Comparison of ENCODE assay signal across 30 cellular contexts in the genomic region with DNA sequence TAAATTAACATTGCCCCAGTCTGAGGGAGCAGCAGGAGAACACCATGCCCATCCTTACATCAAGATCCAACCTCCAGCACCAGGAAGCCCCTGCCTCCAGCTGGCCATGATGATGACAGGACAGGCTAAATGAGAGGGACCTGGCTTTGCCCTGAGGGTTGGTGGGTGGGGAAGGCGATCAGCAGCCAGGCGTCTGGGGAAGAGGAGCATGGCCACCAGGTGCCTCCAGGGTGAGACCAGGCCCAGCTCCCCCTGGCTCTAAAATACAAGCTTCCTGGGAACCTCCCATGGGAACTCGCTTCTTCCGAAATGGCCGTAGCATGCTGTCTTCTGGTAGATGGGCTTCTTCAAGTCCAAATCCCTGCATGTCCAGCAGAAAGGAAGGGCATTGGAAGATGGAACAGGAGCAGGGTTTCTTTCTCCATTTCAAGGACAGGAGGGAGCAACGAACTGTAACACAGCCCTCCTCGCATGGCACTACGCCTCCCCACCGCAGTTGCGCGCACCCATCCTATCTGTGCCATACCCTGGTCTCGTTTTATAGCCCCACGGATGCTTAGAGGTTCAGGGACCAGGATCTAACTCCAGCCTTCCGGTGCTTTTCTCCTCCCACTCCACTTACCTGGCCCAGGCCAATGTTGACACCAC. TPM values are rescaled to one million over a fixed set of nuclear protein-coding genes. Genes with fewer than 3 reads are reported as not detected.
"Had no signal": no experiment of that assay in that cellular context is flagged by ENCODE, and none has a peak within 500 bp of the region (broad histone marks: within the 10 kb centered on the region; RNA-seq: fewer than 3 reads in every experiment).

No MANE protein-coding gene starts in this region.

- H3K9me3 Mint-ChIP-seq: activated naive CD4-positive, alpha-beta T cell treated with anti-CD3 and anti-CD28 coated beads, Interleukin-2, amount 50 U/mL, for 24 hours; activated T-cell treated with anti-CD3 and anti-CD28 coated beads, Interleukin-2, amount 50 U/mL, for 24 hours; activated T-helper 1 cell treated with anti-CD3 and anti-CD28 coated beads, Interleukin-12 subunit alpha, Interleukin-12 subunit beta, Interleukin-2, Interleukin-4 antibody, amounts not matched to agents 30 ng/mL and 10 ng/mL and 1 ng/mL, durations not matched to agents 14 hours and 24 hours and 36 hours; T-helper 1 cell treated with Interleukin-12 subunit alpha and Interleukin-12 subunit beta and Interleukin-4 antibody, amounts not matched to agents 30 μg/mL and 1 μg/mL, for 36 hours had no signal

- H3K36me3 Mint-ChIP-seq: activated naive CD4-positive, alpha-beta T cell treated with anti-CD3 and anti-CD28 coated beads, Interleukin-2, amount 50 U/mL, for 24 hours had no signal

- H3K9me3 ChIP-seq: breast epithelium, SJSA1 had no signal

- H3K27me3 ChIP-seq: breast epithelium, SJSA1 had no signal

- H3K4me3 ChIP-seq: breast epithelium, SJSA1 had no signal

- H3K27me3 Mint-ChIP-seq: activated naive CD4-positive, alpha-beta T cell treated with anti-CD3 and anti-CD28 coated beads, Interleukin-2, amount 50 U/mL, for 24 hours had no signal

- ATAC-seq: activated CD4-positive, CD25-positive, alpha-beta regulatory T cell treated with anti-CD3 and anti-CD28 coated beads, Interleukin-2, amount 50 U/mL, for 24 hours; activated CD8-positive, alpha-beta T cell treated with anti-CD3 and anti-CD28 coated beads, Interleukin-2, amount 10 ng/mL, durations not matched to agents 7 days and 5 days; Panc1; SK-N-SH treated with all-trans-retinoic acid at 6 μM for 48 hours had no signal

- H3K4me1 ChIP-seq: breast epithelium, SJSA1 had no signal

- H3K27ac ChIP-seq: breast epithelium, SJSA1 had no signal

- H3K27ac Mint-ChIP-seq: activated CD8-positive, alpha-beta T cell treated with anti-CD3 and anti-CD28 coated beads, Interleukin-2, amount 10 ng/mL, durations not matched to agents 7 days and 5 days; activated naive CD4-positive, alpha-beta T cell treated with anti-CD3 and anti-CD28 coated beads, Interleukin-2, amount 50 U/mL, for 24 hours; activated T-cell treated with anti-CD3 and anti-CD28 coated beads, Interleukin-2, amount 50 U/mL, for 24 hours; activated T-helper 1 cell treated with anti-CD3 and anti-CD28 coated beads, Interleukin-12 subunit alpha, Interleukin-12 subunit beta, Interleukin-2, Interleukin-4 antibody, amounts not matched to agents 30 ng/mL and 10 ng/mL and 1 ng/mL, durations not matched to agents 14 hours and 24 hours and 36 hours; T-helper 1 cell treated with Interleukin-12 subunit alpha and Interleukin-12 subunit beta and Interleukin-4 antibody, amounts not matched to agents 30 μg/mL and 1 μg/mL, for 36 hours had no signal

- H3K36me3 ChIP-seq: breast epithelium, SJSA1 had no signal

- DNase-seq: activated CD4-positive, alpha-beta T cell treated with anti-CD3 and anti-CD28 coated beads for 4 hours; activated CD8-positive, alpha-beta memory T cell treated with anti-CD3 and anti-CD28 coated beads, Interleukin-2, amount 50 U/mL, for 48 hours; activated CD8-positive, alpha-beta T cell treated with anti-CD3 and anti-CD28 coated beads, Interleukin-2, amount 10 ng/mL, durations not matched to agents 7 days and 5 days; activated effector memory CD4-positive, alpha-beta T cell treated with Interleukin-2 at 50 U/mL for 16 hours; activated naive CD4-positive, alpha-beta T cell; activated T-cell treated with anti-CD3 and anti-CD28 coated beads, Interleukin-2, amount 50 U/mL, for 24 hours; aorta; KBM-7; NCI-H1048; NCI-H1417 treated with DMSO at 0.1 percent for 48 hours; NCI-H1694; NCI-H2029; NCI-H2107; NCI-H345; NCI-H510A; NCI-H526 treated with DMSO at 0.1 percent for 48 hours; Right ventricle myocardium superior; RPMI8226; SW 1271 had no signal

- H3K4me3 Mint-ChIP-seq: activated CD8-positive, alpha-beta T cell treated with anti-CD3 and anti-CD28 coated beads, Interleukin-2, amount 10 ng/mL, durations not matched to agents 7 days and 5 days; activated naive CD4-positive, alpha-beta T cell treated with anti-CD3 and anti-CD28 coated beads, Interleukin-2, amount 50 U/mL, for 24 hours; activated T-cell treated with anti-CD3 and anti-CD28 coated beads, Interleukin-2, amount 50 U/mL, for 24 hours; activated T-helper 1 cell treated with anti-CD3 and anti-CD28 coated beads, Interleukin-12 subunit alpha, Interleukin-12 subunit beta, Interleukin-2, Interleukin-4 antibody, amounts not matched to agents 30 ng/mL and 10 ng/mL and 1 ng/mL, durations not matched to agents 14 hours and 24 hours and 36 hours; T-helper 1 cell treated with Interleukin-12 subunit alpha and Interleukin-12 subunit beta and Interleukin-4 antibody, amounts not matched to agents 30 μg/mL and 1 μg/mL, for 36 hours had no signal

- H3K4me1 Mint-ChIP-seq: activated naive CD4-positive, alpha-beta T cell treated with anti-CD3 and anti-CD28 coated beads, Interleukin-2, amount 50 U/mL, for 24 hours had no signal

RNA-seq across cellular contexts. Expression of a gene that starts 15.8 kb away (rescaled TPM):
- total RNA-seq: activated CD8-positive, alpha-beta T cell treated with anti-CD3 and anti-CD28 coated beads, Interleukin-2, amount 10 ng/mL, durations not matched to agents 7 days and 5 days; activated T-helper 1 cell treated with anti-CD3 and anti-CD28 coated beads, Interleukin-12 subunit alpha, Interleukin-12 subunit beta, Interleukin-2, Interleukin-4 antibody, amounts not matched to agents 30 ng/mL and 10 ng/mL and 1 ng/mL, durations not matched to agents 14 hours and 24 hours and 36 hours; LHCN-M2; M059J; OCI-LY7; SJSA1 had no signal
